10 cellular contexts compared by ENCODE assay signal in genomic region chr5:77144837-77145139, GRCh38.
"Had no signal": no experiment of that assay in that cellular context is flagged by ENCODE, and none has a peak within 500 bp of the region (broad histone marks: within the 10 kb centered on the region; RNA-seq: fewer than 3 reads in every experiment).

No MANE protein-coding gene starts in this region.

- H3K27ac ChIP-seq: breast epithelium, gastroesophageal sphincter, heart right ventricle, lower lobe of right lung, psoas muscle had no signal

- H3K27ac Mint-ChIP-seq: activated T-helper 1 cell treated with anti-CD3 and anti-CD28 coated beads, Interleukin-12 subunit alpha, Interleukin-12 subunit beta, Interleukin-2, Interleukin-4 antibody, amounts not matched to agents 30 ng/mL and 10 ng/mL and 1 ng/mL, durations not matched to agents 14 hours and 24 hours and 36 hours; nephron; WTC11 had no signal

- H3K9me3 Mint-ChIP-seq: activated T-helper 1 cell treated with anti-CD3 and anti-CD28 coated beads, Interleukin-12 subunit alpha, Interleukin-12 subunit beta, Interleukin-2, Interleukin-4 antibody, amounts not matched to agents 30 ng/mL and 10 ng/mL and 1 ng/mL, durations not matched to agents 14 hours and 24 hours and 36 hours; nephron had no signal

- H3K9me3 ChIP-seq: breast epithelium, gastroesophageal sphincter, lower lobe of right lung, psoas muscle had no signal

- H3K4me3 ChIP-seq: breast epithelium, gastroesophageal sphincter, heart right ventricle, lower lobe of right lung, psoas muscle, smooth muscle cell had no signal

- H3K36me3 Mint-ChIP-seq: WTC11 had no signal

- H3K36me3 ChIP-seq: breast epithelium, gastroesophageal sphincter, heart right ventricle, lower lobe of right lung had no signal

- H3K4me3 Mint-ChIP-seq: activated T-helper 1 cell treated with anti-CD3 and anti-CD28 coated beads, Interleukin-12 subunit alpha, Interleukin-12 subunit beta, Interleukin-2, Interleukin-4 antibody, amounts not matched to agents 30 ng/mL and 10 ng/mL and 1 ng/mL, durations not matched to agents 14 hours and 24 hours and 36 hours; nephron; WTC11 had no signal

- H3K4me1 Mint-ChIP-seq: nephron, WTC11 had no signal

- H3K4me1 ChIP-seq: breast epithelium, gastroesophageal sphincter, lower lobe of right lung, psoas muscle had no signal

- ATAC-seq: stimulated activated naive CD8-positive, alpha-beta T cell treated with anti-CD3 and anti-CD28 coated beads, Interleukin-15, Interleukin-2, amounts not matched to agents 100 U/mL and 50 U/mL, for 24 hours had no signal

- H3K27me3 ChIP-seq: breast epithelium, gastroesophageal sphincter, heart right ventricle had no signal
